In genomic region chr1:155134322-155134721, GRCh38 we compare ENCODE assay signal across 9 cellular contexts. TPM values are rescaled to one million over a fixed set of nuclear protein-coding genes. Genes with fewer than 3 reads are reported as not detected.
DNase-seq lines count a peak whose midpoint lies in the region; ATAC-seq and TF ChIP-seq lines count a peak whose summit lies in the region.
"Had no signal": no experiment of that assay in that cellular context is flagged by ENCODE, and none has a peak within 500 bp of the region (broad histone marks: within the 10 kb centered on the region; RNA-seq: fewer than 3 reads in every experiment).

No MANE protein-coding gene starts in this region.

- H3K4me3 ChIP-seq in body of pancreas = no peak overlapping the region
- H3K4me3 ChIP-seq in mucosa of stomach (ENCODE audit: low read length) = no peak overlapping the region
- H3K4me3 ChIP-seq in upper lobe of right lung = peak overlapping the region; percentile 60

- H3K27ac ChIP-seq in body of pancreas (peak overlapping the region; percentile 94 to 99 (median 98)), upper lobe of right lung (peak overlapping the region; percentile 91)

- H3K36me3 Mint-ChIP-seq in activated naive CD4-positive, alpha-beta T cell treated with anti-CD3 and anti-CD28 coated beads, Interleukin-2, amount 50 U/mL, for 24 hours = peaks cover 2% of the 10 kb centered on the region

- no peak overlapping the region for H3K27ac Mint-ChIP-seq in activated naive CD4-positive, alpha-beta T cell treated with anti-CD3 and anti-CD28 coated beads, Interleukin-2, amount 50 U/mL, for 24 hours

- H3K9ac ChIP-seq in mucosa of stomach (ENCODE audit: low read length) = peak overlapping the region; percentile 96

- H3K4me1 Mint-ChIP-seq in activated naive CD4-positive, alpha-beta T cell treated with anti-CD3 and anti-CD28 coated beads, Interleukin-2, amount 50 U/mL, for 24 hours = peaks cover 53% of the 10 kb centered on the region

- H3K36me3 ChIP-seq in body of pancreas (replicated peaks in 1 of 2; ENCODE audit: insufficient read depth in 1 of 2, low read depth in 2 of 2) = peaks cover 4 to 9% of the 10 kb centered on the region in 2 donors
- H3K36me3 ChIP-seq in mucosa of stomach (ENCODE audit: control insufficient read depth, insufficient read depth, low read length) = peaks cover 17% of the 10 kb centered on the region
- peaks cover 47% of the 10 kb centered on the region for H3K36me3 ChIP-seq in upper lobe of right lung

- TF ChIP-seq CTCF in body of pancreas (IDR thresholded peaks at IDR 0.05) (no peak), upper lobe of right lung (IDR thresholded peaks at IDR 0.05) (no peak), GM10266 (IDR thresholded peaks at IDR 0.05; ENCODE audit: control insufficient read depth, insufficient read depth, low read depth, missing control alignments) (no peak)

- H3K27me3 ChIP-seq in body of pancreas (no peaks in the 10 kb centered on the region), mucosa of stomach (ENCODE audit: control insufficient read depth, insufficient read depth, low read length) (no peaks in the 10 kb centered on the region), upper lobe of right lung (peaks cover 3% of the 10 kb centered on the region)

- no peak for DNase-seq in activated naive CD4-positive, alpha-beta T cell treated with anti-CD3 and anti-CD28 coated beads, Interleukin-2, amount 50 U/mL, for 16 hours
- no peak for DNase-seq in body of pancreas
- DNase-seq in upper lobe of right lung = no peak
- no peak for DNase-seq in pons (ENCODE audit: low spot score)
- DNase-seq in GM10266 (ENCODE audit: extremely low spot score) = no peak
- DNase-seq: retina had no signal

- H3K9me3 ChIP-seq in body of pancreas = no peaks in the 10 kb centered on the region
- no peaks in the 10 kb centered on the region for H3K9me3 ChIP-seq in mucosa of stomach (ENCODE audit: control insufficient read depth, low read length)
- no peaks in the 10 kb centered on the region for H3K9me3 ChIP-seq in upper lobe of right lung

- WGBS in body of pancreas, 2 donors = 17 to 31% methylated on average over 1 of the region's 1 CpG

- ATAC-seq in body of pancreas (no peak), upper lobe of right lung (no peak), HG03457 (IDR thresholded peaks at IDR 0.05; ENCODE audit: unreplicated experiment) (no peak)

- intact Hi-C loops in body of pancreas (cut with DNase I) (loop anchor here (5.0 kb wide), 1 partner anchor 33 kb away; no protein-coding TSS in a partner anchor), upper lobe of right lung (cut with DNase I) (no loop called here)

- H3K4me1 ChIP-seq in body of pancreas = peaks cover 88% of the 10 kb centered on the region
- H3K4me1 ChIP-seq in mucosa of stomach (ENCODE audit: control insufficient read depth, insufficient read depth, low read length) = peaks cover 71% of the 10 kb centered on the region
- H3K4me1 ChIP-seq in upper lobe of right lung = peaks cover 40% of the 10 kb centered on the region

- peak overlapping the region; percentile 96 for H3K4me3 Mint-ChIP-seq in activated naive CD4-positive, alpha-beta T cell treated with anti-CD3 and anti-CD28 coated beads, Interleukin-2, amount 50 U/mL, for 24 hours

- no peak for TF ChIP-seq POLR2A in body of pancreas (IDR thresholded peaks at IDR 0.05)

- no peaks in the 10 kb centered on the region for H3K9me3 Mint-ChIP-seq in activated naive CD4-positive, alpha-beta T cell treated with anti-CD3 and anti-CD28 coated beads, Interleukin-2, amount 50 U/mL, for 24 hours

- no peaks in the 10 kb centered on the region for H3K27me3 Mint-ChIP-seq in activated naive CD4-positive, alpha-beta T cell treated with anti-CD3 and anti-CD28 coated beads, Interleukin-2, amount 50 U/mL, for 24 hours

RNA-seq across cellular contexts. Expression of gene SLC50A1, which starts 1.3 kb away (rescaled TPM):
- total RNA-seq in body of pancreas = 10 to 100 TPM; 13.7 to 25.7 TPM
- 44.7 TPM for total RNA-seq in upper lobe of right lung

RNA-seq across cellular contexts. Expression of gene DPM3, which starts 6.0 kb away (rescaled TPM):
- 100 to 1,000 TPM in 1 of 2 donors, 1 to 10 TPM in 1; 6.2 to 106 TPM for total RNA-seq in body of pancreas
- total RNA-seq in upper lobe of right lung = 71.1 TPM

RNA-seq across cellular contexts. Expression of gene EFNA1, which starts 6.6 kb away (rescaled TPM):
- total RNA-seq in body of pancreas = 10 to 100 TPM; 10.5 to 20.2 TPM
- total RNA-seq in upper lobe of right lung = 178 TPM

RNA-seq across cellular contexts. Expression of gene KRTCAP2, which starts 38.8 kb away (rescaled TPM):
- total RNA-seq in body of pancreas (10 to 100 TPM; 46.4 to 71.5 TPM), upper lobe of right lung (130 TPM)

RNA-seq across cellular contexts. Expression of gene TRIM46, which starts 39.3 kb away (rescaled TPM):
- under 1 TPM in 1 of 2 donors, not detected in 1; 0.26 TPM for total RNA-seq in body of pancreas
- 0.43 TPM for total RNA-seq in upper lobe of right lung
